Comparison of ENCODE assay signal across 15 cellular contexts in genomic region chr6:43997342-43997677, GRCh38.
"Had no signal": no experiment of that assay in that cellular context is flagged by ENCODE, and none has a peak within 500 bp of the region (broad histone marks: within the 10 kb centered on the region; RNA-seq: fewer than 3 reads in every experiment).

No MANE protein-coding gene starts in this region.

- H3K9me3 ChIP-seq: pancreas, tibial artery had no signal

- ATAC-seq: activated CD4-positive, CD25-positive, alpha-beta regulatory T cell treated with anti-CD3 and anti-CD28 coated beads, Interleukin-2, amount 50 U/mL, for 24 hours; effector memory CD8-positive, alpha-beta T cell; left lobe of liver; pancreas had no signal

- H3K36me3 Mint-ChIP-seq: activated naive CD8-positive, alpha-beta T cell had no signal

- H3K36me3 ChIP-seq: pancreas, tibial artery had no signal

- FAIRE-seq: pancreas had no signal

- H3K4me3 ChIP-seq: pancreas, skin epidermis, tibial artery had no signal

- H3K4me3 Mint-ChIP-seq: activated naive CD8-positive, alpha-beta T cell; activated T-cell treated with anti-CD3 and anti-CD28 coated beads, Interleukin-2, amount 50 U/mL, for 24 hours; brain; dendritic cell treated with granulocyte-macrophage colony-stimulating factor and Interleukin-4, amounts not matched to agents 40 ng/mL and 50 ng/mL, for 4 days; effector memory CD8-positive, alpha-beta T cell; nephron progenitor cell; T-helper 2 cell treated with Interferon-gamma antibody and Interleukin-4, amounts not matched to agents 5 μg/mL and 100 μg/mL, for 36 hours had no signal

- H3K27ac ChIP-seq: pancreas, skin epidermis, tibial artery had no signal

- H3K9me3 Mint-ChIP-seq: activated T-cell treated with anti-CD3 and anti-CD28 coated beads, Interleukin-2, amount 50 U/mL, for 24 hours; dendritic cell treated with granulocyte-macrophage colony-stimulating factor and Interleukin-4, amounts not matched to agents 40 ng/mL and 50 ng/mL, for 4 days; effector memory CD8-positive, alpha-beta T cell; T-helper 2 cell treated with Interferon-gamma antibody and Interleukin-4, amounts not matched to agents 5 μg/mL and 100 μg/mL, for 36 hours had no signal

- DNase-seq: activated gamma-delta T cell; activated T-cell treated with anti-CD3 and anti-CD28 coated beads, Interleukin-2, amount 50 U/mL, for 24 hours; amygdala; effector memory CD8-positive, alpha-beta T cell; nephron progenitor cell; pancreas; SW 1271 had no signal

- H3K27me3 ChIP-seq: pancreas had no signal

- H3K27ac Mint-ChIP-seq: activated T-cell treated with anti-CD3 and anti-CD28 coated beads, Interleukin-2, amount 50 U/mL, for 24 hours; dendritic cell treated with granulocyte-macrophage colony-stimulating factor and Interleukin-4, amounts not matched to agents 40 ng/mL and 50 ng/mL, for 4 days; effector memory CD8-positive, alpha-beta T cell; T-helper 2 cell treated with Interferon-gamma antibody and Interleukin-4, amounts not matched to agents 5 μg/mL and 100 μg/mL, for 36 hours had no signal
